18 cellular contexts compared by ENCODE assay signal in the genomic region with DNA sequence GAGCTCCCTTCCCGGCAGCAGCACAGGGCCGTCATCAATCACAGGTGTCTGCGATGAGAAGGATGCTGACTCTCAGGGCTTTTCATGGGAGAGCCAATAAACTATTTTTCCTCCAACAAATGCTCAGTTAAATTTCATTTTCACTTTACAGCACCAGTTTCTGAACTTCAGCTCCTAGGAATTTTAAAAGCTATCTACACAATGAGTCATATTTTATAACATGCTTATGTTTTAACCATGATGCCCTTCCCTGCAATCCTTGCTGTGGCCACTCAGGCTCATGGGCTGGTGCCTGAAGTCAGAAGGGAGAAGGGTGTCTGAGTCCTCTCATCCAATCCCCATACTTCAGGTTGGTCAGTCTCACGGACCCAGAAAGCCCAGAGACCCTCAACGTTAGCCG.
DNase-seq lines count a peak whose midpoint lies in the region; ATAC-seq and TF ChIP-seq lines count a peak whose summit lies in the region.
"Had no signal": no experiment of that assay in that cellular context is flagged by ENCODE, and none has a peak within 500 bp of the region (broad histone marks: within the 10 kb centered on the region; RNA-seq: fewer than 3 reads in every experiment).

No MANE protein-coding gene starts in this region.

- intact Hi-C loops in spleen (cut with DNase I; ENCODE audit: low total_unique reads) = no loop called here

- peaks cover 0 to 18% (median 10%) of the 10 kb centered on the region in 6 donors for H3K4me1 ChIP-seq in spleen
- H3K4me1 ChIP-seq in HAP-1 = no peaks in the 10 kb centered on the region
- H3K4me1 ChIP-seq: gastrocnemius medialis, upper lobe of right lung had no signal

- ATAC-seq in HG03457 (IDR thresholded peaks at IDR 0.05; ENCODE audit: unreplicated experiment) = no peak
- no peak for ATAC-seq in GM19452 (IDR thresholded peaks at IDR 0.05; ENCODE audit: unreplicated experiment)
- ATAC-seq: gastrocnemius medialis had no signal

- in situ Hi-C loops in astrocyte of the cerebellum (cut with HindIII; ENCODE audit: low sequenced_read_pairs) = no loop called here
- in situ Hi-C loops in HAP-1 (cut with MboI; ENCODE audit: low sequenced_read_pairs) = no loop called here

- H3K27ac ChIP-seq in spleen = peak overlapping the region in 2 of 8 donors; percentile 34 to 42
- H3K27ac ChIP-seq: gastrocnemius medialis, upper lobe of right lung had no signal

- H3K9me3 ChIP-seq in spleen (no peaks in the 10 kb centered on the region), HAP-1 (no peaks in the 10 kb centered on the region)
- H3K9me3 ChIP-seq: gastrocnemius medialis, upper lobe of right lung had no signal

- TF ChIP-seq POLR2A in spleen (IDR thresholded peaks at IDR 0.05) = no peak

- DNase-seq in AG04449 (ENCODE audit: low read depth, low spot score) (peak; percentile 44), HS-5 (ENCODE audit: low read depth) (peak; percentile 91), astrocyte of the cerebellum (ENCODE audit: low read depth) (peak; percentile 27), iris pigment epithelial cell (ENCODE audit: low read depth) (peak; percentile 67), spleen (no peak), HAP-1 (ENCODE audit: low spot score in 2 of 2) (no peak)
- DNase-seq: activated naive CD4-positive, alpha-beta T cell treated with anti-CD3 and anti-CD28 coated beads, Interleukin-2, amount 50 U/mL, for 16 hours; AML-193; gastrocnemius medialis; immature natural killer cell; KBM-7; NCI-H1694 treated with DMSO at 0.1 percent for 48 hours; NCI-H526 treated with DMSO at 0.1 percent for 48 hours; stimulated activated CD4-positive, alpha-beta T cell treated with anti-CD3 and anti-CD28 coated beads, Interleukin-2, amount 100 ng/mL, for 48 hours; upper lobe of right lung had no signal

- H3K27me3 ChIP-seq in spleen (replicated peaks in 1 of 7) = no peaks in the 10 kb centered on the region
- H3K27me3 ChIP-seq in HAP-1 (ENCODE audit: low read depth) = no peaks in the 10 kb centered on the region
- H3K27me3 ChIP-seq: gastrocnemius medialis, upper lobe of right lung had no signal

- H3K36me3 ChIP-seq in spleen = peaks cover 0 to 9% (median 0%) of the 10 kb centered on the region in 6 donors
- no peaks in the 10 kb centered on the region for H3K36me3 ChIP-seq in HAP-1 (replicated peaks)
- H3K36me3 ChIP-seq: gastrocnemius medialis, upper lobe of right lung had no signal

- POLR2A ChIA-PET in AG04449 (lab: Yijun Ruan, JAX) = interaction anchor here (0.9 kb wide), 1 partner anchor 9 kb away, joined by 3 read pairs; no protein-coding TSS in a partner anchor

- no peak overlapping the region for H3K4me3 ChIP-seq in AG04449 (ENCODE audit: low read depth, low read length)
- no peak overlapping the region for H3K4me3 ChIP-seq in astrocyte of the cerebellum (ENCODE audit: low read depth, low read length)
- H3K4me3 ChIP-seq in spleen = no peak overlapping the region
- no peak overlapping the region for H3K4me3 ChIP-seq in HAP-1
- H3K4me3 ChIP-seq: coronary artery, gastrocnemius medialis, upper lobe of right lung had no signal

- TF ChIP-seq CTCF in AG04449 (IDR thresholded peaks at IDR 0.05; ENCODE audit: insufficient read depth, low read length, missing control alignments) (peak; percentile 7), astrocyte of the cerebellum (IDR thresholded peaks at IDR 0.05; ENCODE audit: low read depth, low read length, missing control alignments) (no peak), spleen (IDR thresholded peaks at IDR 0.05 in 8 of 11, conservative IDR thresholded peaks at IDR 0.05 in 3 of 11) (no peak)

- CTCF ChIA-PET in AG04449 (lab: Yijun Ruan, JAX) = interaction anchor here (1.1 to 1.8 kb wide), 4 partner anchors 9 to 293 kb away, joined by 3 to 5 read pairs (median 4); no protein-coding TSS in a partner anchor

- WGBS in spleen, 5 donors = 87 to 91% (median 89%) methylated on average over 6 of the region's 6 CpGs

Comparison
In these comparisons a context has a peak if more than half of its experiments do, and no peak if none do; other contexts are left out.
1. DNase-seq: peak in AG04449 (single experiment), HS-5 (single experiment), astrocyte of the cerebellum (single experiment) and iris pigment epithelial cell (single experiment); none in spleen (single experiment) and HAP-1 (0 of 2).